In genomic region chr3:152539191-152539764, GRCh38 we compare ENCODE assay signal across 1 cellular context.
TF ChIP-seq lines count a peak whose summit lies in the region.

No MANE protein-coding gene starts in this region.

TF ChIP-seq in WTC11, 78 proteins besides CTCF, POLR2A, EP300 and RAD21 (continued from another document):
- no peak for TF ChIP-seq ARID4B (CRISPR knock-in tag; IDR thresholded peaks at IDR 0.05; ENCODE audit: borderline replicate concordance)
